Comparison of ENCODE assay signal across 17 cellular contexts in genomic region chr7:51031791-51032484, GRCh38.
DNase-seq lines count a peak whose midpoint lies in the region; ATAC-seq and TF ChIP-seq lines count a peak whose summit lies in the region.
"Had no signal": no experiment of that assay in that cellular context is flagged by ENCODE, and none has a peak within 500 bp of the region (broad histone marks: within the 10 kb centered on the region; RNA-seq: fewer than 3 reads in every experiment).

No MANE protein-coding gene starts in this region.

- peaks cover 8% of the 10 kb centered on the region for H3K4me1 Mint-ChIP-seq in endothelial cell (ENCODE audit: unreplicated experiment)

- H3K4me2 ChIP-seq in neuronal stem cell (ENCODE audit: insufficient read depth, low read length, poor library complexity, severe bottlenecking): no peak overlapping the region

- H3K14ac ChIP-seq in neuronal stem cell (ENCODE audit: low read length): no peak overlapping the region

- peak overlapping the region; percentile 71 to 90 (median 81) for H3K27ac ChIP-seq in body of pancreas
- H3K27ac ChIP-seq in neuronal stem cell (replicated peaks; ENCODE audit: low read length): no peak overlapping the region
- H3K27ac ChIP-seq in right cardiac atrium (ENCODE audit: low read length): no peak overlapping the region
- H3K27ac ChIP-seq: Peyer's patch had no signal

- no peak overlapping the region for H3K27ac Mint-ChIP-seq in endothelial cell (ENCODE audit: unreplicated experiment)

- H3K4me3 ChIP-seq in body of pancreas (no peak overlapping the region), neuronal stem cell (ENCODE audit: low read length in 2 of 2) (no peak overlapping the region), right cardiac atrium (ENCODE audit: low read length) (no peak overlapping the region)
- H3K4me3 ChIP-seq: Peyer's patch had no signal

- H3K4ac ChIP-seq in neuronal stem cell (ENCODE audit: low read length): no peak overlapping the region

- no peak overlapping the region for H2BK15ac ChIP-seq in neuronal stem cell (ENCODE audit: low read length)

- no peak for ATAC-seq in body of pancreas
- no peak for ATAC-seq in GM19023 (IDR thresholded peaks at IDR 0.05; ENCODE audit: unreplicated experiment)
- ATAC-seq in right cardiac atrium: no peak

- no peak overlapping the region for H3K18ac ChIP-seq in neuronal stem cell (ENCODE audit: low read length)

- H4K8ac ChIP-seq in neuronal stem cell (ENCODE audit: low read depth, low read length): no peak overlapping the region

- H3K27me3 Mint-ChIP-seq in endothelial cell (ENCODE audit: unreplicated experiment): no peaks in the 10 kb centered on the region

- H3K9me3 ChIP-seq in body of pancreas (no peaks in the 10 kb centered on the region), neuronal stem cell (replicated peaks in 1 of 2; ENCODE audit: control insufficient read depth in 2 of 2, insufficient read depth in 1 of 2, low read depth in 1 of 2, low read length in 2 of 2) (no peaks in the 10 kb centered on the region), right cardiac atrium (ENCODE audit: control insufficient read depth, low read length) (no peaks in the 10 kb centered on the region)
- H3K9me3 ChIP-seq: Caco-2, Peyer's patch had no signal

- no peak overlapping the region for H2BK120ac ChIP-seq in neuronal stem cell (ENCODE audit: low read depth, low read length)

- no peak overlapping the region for H2AFZ ChIP-seq in neuronal stem cell (ENCODE audit: low read length)

- H3K27me3 ChIP-seq in body of pancreas (no peaks in the 10 kb centered on the region), neuronal stem cell (ENCODE audit: control insufficient read depth in 3 of 3, insufficient read depth in 3 of 3, low read depth in 1 of 3, low read length in 3 of 3) (no peaks in the 10 kb centered on the region), right cardiac atrium (ENCODE audit: control insufficient read depth, insufficient read depth) (no peaks in the 10 kb centered on the region)
- H3K27me3 ChIP-seq: Peyer's patch had no signal

- no peak overlapping the region for H3K23ac ChIP-seq in neuronal stem cell (ENCODE audit: low read depth, low read length, poor library complexity)

- DNase-seq in Ammon's horn (ENCODE audit: low spot score) (peak; percentile 57), body of pancreas (no peak), hippocampal formation (lab: John Stamatoyannopoulos, UW) (peak; percentile 18 to 32), neuronal stem cell (ENCODE audit: low spot score) (no peak), NCI-H345 (lab: John Stamatoyannopoulos, UW) (no peak), endothelial cell (ENCODE audit: low spot score) (no peak), right cardiac atrium (no peak)
- DNase-seq: 8988T, Caco-2, HCEC 1CT, KBM-7, NCI-H146, NCI-H446, NCI-H82, SHP77 had no signal

- no peaks in the 10 kb centered on the region for H3K36me3 Mint-ChIP-seq in endothelial cell (ENCODE audit: low read depth, unreplicated experiment)

- H3K4me1 ChIP-seq in body of pancreas (peaks cover 79% of the 10 kb centered on the region), neuronal stem cell (ENCODE audit: control insufficient read depth in 2 of 2, insufficient read depth in 1 of 2, low read depth in 1 of 2, low read length in 2 of 2) (peaks cover 0 to 6% of the 10 kb centered on the region in 2 donors), right cardiac atrium (ENCODE audit: control insufficient read depth, insufficient read depth, low read length) (no peaks in the 10 kb centered on the region)
- H3K4me1 ChIP-seq: Caco-2 had no signal

- TF ChIP-seq POLR2A in body of pancreas (IDR thresholded peaks at IDR 0.05): no peak

- TF ChIP-seq CTCF in body of pancreas (IDR thresholded peaks at IDR 0.05): no peak
- no peak for TF ChIP-seq CTCF in endothelial cell (IDR thresholded peaks at IDR 0.05; ENCODE audit: unreplicated experiment)

- H2BK12ac ChIP-seq in neuronal stem cell (ENCODE audit: low read length): no peak overlapping the region

- H3K79me1 ChIP-seq in neuronal stem cell (ENCODE audit: low read depth, low read length): no peaks in the 10 kb centered on the region

- H3K9ac ChIP-seq in neuronal stem cell (ENCODE audit: low read depth, low read length, poor library complexity): no peak overlapping the region

- H2AK5ac ChIP-seq in neuronal stem cell (ENCODE audit: low read depth, low read length): no peak overlapping the region

- intact Hi-C loops in body of pancreas (cut with DNase I) (no loop called here), right cardiac atrium (cut with DNase I) (no loop called here)

- H3K4me3 Mint-ChIP-seq in endothelial cell (ENCODE audit: unreplicated experiment): no peak overlapping the region

- H3K9me3 Mint-ChIP-seq in endothelial cell (ENCODE audit: unreplicated experiment): no peaks in the 10 kb centered on the region

- 71 to 85% methylated on average over 8 of the region's 8 CpGs for WGBS in body of pancreas, 2 donors
- no CpG with 5 or more reads among the region's 8 CpGs for WGBS in neuronal stem cell (ENCODE audit: extremely low coverage in 2 of 2, insufficient read length in 2 of 2, insufficient replicate concordance in 1 of 2), 2 donors
- 94% methylated on average over 8 of the region's 8 CpGs for WGBS in right cardiac atrium

- peak overlapping the region; percentile 79 for H2BK5ac ChIP-seq in neuronal stem cell (ENCODE audit: low read length)

- no peak overlapping the region for H4K91ac ChIP-seq in neuronal stem cell (ENCODE audit: low read depth, low read length, poor library complexity)

- H3K36me3 ChIP-seq in body of pancreas (replicated peaks in 1 of 2; ENCODE audit: insufficient read depth in 1 of 2, low read depth in 2 of 2) (peaks cover 0 to 2% of the 10 kb centered on the region in 2 donors), neuronal stem cell (replicated peaks in 1 of 2; ENCODE audit: control insufficient read depth in 2 of 2, insufficient read depth in 2 of 2, low read length in 2 of 2) (no peaks in the 10 kb centered on the region)

Comparison
In these comparisons a context has a peak if more than half of its experiments do, and no peak if none do; other contexts are left out.
1. DNase-seq: peak in Ammon's horn (single experiment) and hippocampal formation (2 of 2); none in body of pancreas (0 of 4), neuronal stem cell (single experiment), NCI-H345 (single experiment), endothelial cell (single experiment) and right cardiac atrium (0 of 3).
2. H3K27ac ChIP-seq: peak in body of pancreas (4 of 4); none in neuronal stem cell (single experiment) and right cardiac atrium (single experiment).